25 cellular contexts compared by ENCODE assay signal in genomic region chr6:146547889-146548288, GRCh38. TPM values are rescaled to one million over a fixed set of nuclear protein-coding genes. Genes with fewer than 3 reads are reported as not detected.
"Had no signal": no experiment of that assay in that cellular context is flagged by ENCODE, and none has a peak within 500 bp of the region (broad histone marks: within the 10 kb centered on the region; RNA-seq: fewer than 3 reads in every experiment).

No MANE protein-coding gene starts in this region.

- H3K9me3 Mint-ChIP-seq: endodermal cell had no signal

- H3K27me3 ChIP-seq: neutrophil had no signal

- H3K9me3 ChIP-seq: mucosa of descending colon, neutrophil, psoas muscle had no signal

- H3K27ac Mint-ChIP-seq: endodermal cell; naive thymus-derived CD8-positive, alpha-beta T cell had no signal

- FAIRE-seq: colon, endothelial cell of umbilical vein had no signal

- DNase-seq: effector CD4-positive, alpha-beta T cell; endodermal cell; erythroblast; foreskin melanocyte; head of caudate nucleus; hippocampal formation; kidney glomerular epithelial cell; mucosa of descending colon; naive thymus-derived CD8-positive, alpha-beta T cell; psoas muscle; retina; stimulated activated CD4-positive, alpha-beta T cell treated with anti-CD3 and anti-CD28 coated beads, Interleukin-12 subunit alpha, Interleukin-12 subunit beta, amount 100 ng/mL, for 4 hours; stimulated activated naive CD4-positive, alpha-beta T cell treated with Interleukin-2 at 50 U/mL for 16 hours; trophoblast cell had no signal

- H3K4me3 Mint-ChIP-seq: endodermal cell; naive thymus-derived CD8-positive, alpha-beta T cell had no signal

- H3K4me3 ChIP-seq: mucosa of descending colon, psoas muscle, skin epidermis had no signal

- H3K27ac ChIP-seq: psoas muscle had no signal

- ATAC-seq: mucosa of descending colon; naive thymus-derived CD8-positive, alpha-beta T cell; psoas muscle; sciatic nerve had no signal

RNA-seq across cellular contexts. Expression of gene ADGB, which starts 50.9 kb away (rescaled TPM):
- total RNA-seq: dermis microvascular lymphatic vessel endothelial cell; endothelial cell of umbilical vein; lung microvascular endothelial cell; mesenteric fat pad; naive thymus-derived CD8-positive, alpha-beta T cell; psoas muscle had no signal
- polyA plus RNA-seq: endothelial cell of umbilical vein; liver; naive thymus-derived CD8-positive, alpha-beta T cell; neural cell; psoas muscle; urinary bladder had no signal
